Comparison of ENCODE assay signal across 30 cellular contexts in the genomic region with DNA sequence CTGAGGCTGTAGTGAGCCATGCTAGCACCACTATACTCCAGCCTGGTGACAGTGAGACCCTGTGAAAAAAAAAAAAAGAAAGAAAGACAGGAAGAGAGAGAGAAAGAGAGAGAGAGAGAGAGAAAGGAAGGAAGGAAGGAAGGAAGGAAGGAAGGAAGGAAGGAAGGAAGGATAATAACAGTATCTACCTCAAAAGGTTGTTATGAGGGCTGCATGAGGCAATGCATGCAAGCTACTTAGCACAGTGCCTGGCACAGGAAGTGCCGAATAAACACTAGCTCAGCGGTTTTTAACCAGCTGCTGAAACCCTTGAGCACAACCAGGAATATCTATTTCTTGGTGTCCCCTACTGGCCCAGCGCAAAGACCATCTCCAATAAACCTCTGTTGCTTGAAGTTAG.
DNase-seq lines count a peak whose midpoint lies in the region; ATAC-seq, FAIRE-seq and TF ChIP-seq lines count a peak whose summit lies in the region.
"Had no signal": no experiment of that assay in that cellular context is flagged by ENCODE, and none has a peak within 500 bp of the region (broad histone marks: within the 10 kb centered on the region; RNA-seq: fewer than 3 reads in every experiment).

No MANE protein-coding gene starts in this region.

- H3K9me3 Mint-ChIP-seq in activated CD8-positive, alpha-beta memory T cell treated with anti-CD3 and anti-CD28 coated beads, Interleukin-2, amount 10 ng/mL, durations not matched to agents 7 days and 5 days (ENCODE audit: low read depth) = peaks cover 2% of the 10 kb centered on the region
- peaks cover 7% of the 10 kb centered on the region for H3K9me3 Mint-ChIP-seq in dendritic cell treated with granulocyte-macrophage colony-stimulating factor and Interleukin-4, amounts not matched to agents 40 ng/mL and 50 ng/mL, for 4 days
- peaks cover 2% of the 10 kb centered on the region for H3K9me3 Mint-ChIP-seq in stimulated activated effector memory CD8-positive, alpha-beta T cell treated with anti-CD3 and anti-CD28 coated beads, Interleukin-12 subunit alpha, Interleukin-12 subunit beta, amount 100 ng/mL, for 72 hours

- no peaks in the 10 kb centered on the region for H3K27me3 Mint-ChIP-seq in activated CD8-positive, alpha-beta memory T cell treated with anti-CD3 and anti-CD28 coated beads, Interleukin-2, amount 10 ng/mL, durations not matched to agents 7 days and 5 days
- H3K27me3 Mint-ChIP-seq in dendritic cell treated with granulocyte-macrophage colony-stimulating factor and Interleukin-4, amounts not matched to agents 40 ng/mL and 50 ng/mL, for 4 days = no peaks in the 10 kb centered on the region
- H3K27me3 Mint-ChIP-seq: progenitor cell of endocrine pancreas, type B pancreatic cell had no signal

- no peaks in the 10 kb centered on the region for H3K9me2 ChIP-seq in Loucy (replicated peaks; ENCODE audit: low read depth, low read length)

- intact Hi-C loops in dendritic cell treated with granulocyte-macrophage colony-stimulating factor and Interleukin-4, amounts not matched to agents 40 ng/mL and 50 ng/mL, for 4 days (cut with micrococcal nuclease) = no loop called here
- intact Hi-C loops in kidney (cut with DNase I) = no loop called here

- no peaks in the 10 kb centered on the region for H3K36me3 ChIP-seq in Loucy (ENCODE audit: insufficient read depth, low read length)
- no peaks in the 10 kb centered on the region for H3K36me3 ChIP-seq in kidney (ENCODE audit: control insufficient read depth in 1 of 2, insufficient read depth in 2 of 2, low read length in 2 of 2)
- H3K36me3 ChIP-seq: esophagus squamous epithelium, gastroesophageal sphincter, Peyer's patch, SJCRH30 had no signal

- H3K9me3 ChIP-seq in Loucy (ENCODE audit: insufficient read depth, low read depth, low read length) (no peaks in the 10 kb centered on the region), kidney (ENCODE audit: control insufficient read depth in 1 of 2, low read length in 2 of 2) (no peaks in the 10 kb centered on the region)
- H3K9me3 ChIP-seq: esophagus squamous epithelium, gastroesophageal sphincter, mucosa of descending colon, Peyer's patch, SJCRH30 had no signal

- CTCF ChIA-PET in activated CD8-positive, alpha-beta memory T cell treated with anti-CD3 and anti-CD28 coated beads, Interleukin-2, amount 10 ng/mL, durations not matched to agents 7 days and 5 days (lab: Charles Lee) = interaction anchor here (0.7 to 1.5 kb wide), 4 partner anchors 8 to 94 kb away, joined by 3 to 6 read pairs (median 3); no protein-coding TSS in a partner anchor

- no peak for FAIRE-seq in kidney (lab: Jason Lieb, UNC)
- FAIRE-seq: D721Med, GM12891, H1, HTR-8/SVneo had no signal

- peaks cover 10% of the 10 kb centered on the region for H3K4me1 Mint-ChIP-seq in activated CD8-positive, alpha-beta memory T cell treated with anti-CD3 and anti-CD28 coated beads, Interleukin-2, amount 10 ng/mL, durations not matched to agents 7 days and 5 days
- H3K4me1 Mint-ChIP-seq in dendritic cell treated with granulocyte-macrophage colony-stimulating factor and Interleukin-4, amounts not matched to agents 40 ng/mL and 50 ng/mL, for 4 days (ENCODE audit: low read depth) = peaks cover 36% of the 10 kb centered on the region
- peaks cover 9% of the 10 kb centered on the region for H3K4me1 Mint-ChIP-seq in stimulated activated effector memory CD8-positive, alpha-beta T cell treated with anti-CD3 and anti-CD28 coated beads, Interleukin-12 subunit alpha, Interleukin-12 subunit beta, amount 100 ng/mL, for 72 hours
- H3K4me1 Mint-ChIP-seq: endodermal cell had no signal

- H3K4me1 ChIP-seq in Loucy (ENCODE audit: insufficient read depth, low read length, poor library complexity, severe bottlenecking) (peaks cover 17% of the 10 kb centered on the region), kidney (ENCODE audit: control insufficient read depth in 1 of 2, insufficient read depth in 1 of 2, low read depth in 1 of 2, low read length in 2 of 2) (no peaks in the 10 kb centered on the region)
- H3K4me1 ChIP-seq: SJCRH30 had no signal

- no peak overlapping the region for H3K4me3 Mint-ChIP-seq in activated CD8-positive, alpha-beta memory T cell treated with anti-CD3 and anti-CD28 coated beads, Interleukin-2, amount 10 ng/mL, durations not matched to agents 7 days and 5 days
- H3K4me3 Mint-ChIP-seq in dendritic cell treated with granulocyte-macrophage colony-stimulating factor and Interleukin-4, amounts not matched to agents 40 ng/mL and 50 ng/mL, for 4 days = no peak overlapping the region
- no peak overlapping the region for H3K4me3 Mint-ChIP-seq in stimulated activated effector memory CD8-positive, alpha-beta T cell treated with anti-CD3 and anti-CD28 coated beads, Interleukin-12 subunit alpha, Interleukin-12 subunit beta, amount 100 ng/mL, for 72 hours
- H3K4me3 Mint-ChIP-seq: endodermal cell; T-helper 1 cell treated with Interleukin-12 subunit alpha and Interleukin-12 subunit beta and Interleukin-4 antibody, amounts not matched to agents 30 μg/mL and 1 μg/mL, for 36 hours; type B pancreatic cell had no signal

- peak overlapping the region; percentile 8 for H3K4me2 ChIP-seq in Loucy (ENCODE audit: low read depth, low read length, poor library complexity, severe bottlenecking)
- H3K4me2 ChIP-seq: BLaER1 had no signal

- TF ChIP-seq CTCF in Loucy (conservative IDR thresholded peaks at IDR 0.05; ENCODE audit: low read length) (no peak), kidney (IDR thresholded peaks at IDR 0.05; ENCODE audit: borderline replicate concordance, extremely low read depth, insufficient read depth) (no peak)

- no peaks in the 10 kb centered on the region for H3K27me3 ChIP-seq in Loucy (ENCODE audit: insufficient read depth, low read length, poor library complexity, severe bottlenecking)
- H3K27me3 ChIP-seq: BLaER1, esophagus squamous epithelium, gastroesophageal sphincter, Peyer's patch, SJCRH30 had no signal

- H3F3A ChIP-seq in Loucy (ENCODE audit: low read depth) = peaks cover 2% of the 10 kb centered on the region; the same call in 1 of the 2 replicates

- no peak overlapping the region for H3K27ac ChIP-seq in kidney (ENCODE audit: low read depth in 2 of 2, low read length in 2 of 2)
- H3K27ac ChIP-seq: BLaER1, esophagus squamous epithelium, gastroesophageal sphincter, Peyer's patch, SJCRH30 had no signal

- ATAC-seq in activated CD8-positive, alpha-beta memory T cell treated with anti-CD3 and anti-CD28 coated beads, Interleukin-2, amount 10 ng/mL, durations not matched to agents 7 days and 5 days = peak; percentile 49
- peak; percentile 51 for ATAC-seq in stimulated activated effector memory CD8-positive, alpha-beta T cell treated with anti-CD3 and anti-CD28 coated beads, Interleukin-12 subunit alpha, Interleukin-12 subunit beta, amount 100 ng/mL, for 72 hours
- no peak for ATAC-seq in HG02852 (IDR thresholded peaks at IDR 0.05; ENCODE audit: unreplicated experiment)
- ATAC-seq: gastroesophageal sphincter, mucosa of descending colon had no signal

- no peak for DNase-seq in activated CD8-positive, alpha-beta memory T cell treated with anti-CD3 and anti-CD28 coated beads, Interleukin-2, amount 10 ng/mL, durations not matched to agents 7 days and 5 days
- no peak for DNase-seq in activated CD8-positive, alpha-beta memory T cell treated with anti-CD3 and anti-CD28 coated beads, Interleukin-2, amount 50 U/mL, for 4 hours
- no peak for DNase-seq in stimulated activated effector memory CD8-positive, alpha-beta T cell treated with anti-CD3 and anti-CD28 coated beads, Interleukin-12 subunit alpha, Interleukin-12 subunit beta, amount 100 ng/mL, for 72 hours (ENCODE audit: low spot score in 2 of 2)
- DNase-seq in NCI-H2029 treated with DMSO at 0.1 percent for 48 hours (lab: John Stamatoyannopoulos, UW) (no peak), kidney (no peak)
- DNase-seq: activated effector memory CD4-positive, alpha-beta T cell treated with anti-CD3 and anti-CD28 coated beads, Interleukin-2, amount 50 U/mL, for 16 hours; amniotic stem cell; endodermal cell; esophagus squamous epithelium; hypothalamus; Kasumi-1; mucosa of descending colon; NCI-H1694 treated with DMSO at 0.1 percent for 48 hours; NCI-H2171 treated with DMSO at 0.1 percent for 48 hours; NCI-H524; NK-92 treated with Interleukin-12 subunit alpha and Interleukin-12 subunit beta, amount 100 ng/mL, for 24 hours; Peyer's patch; SJCRH30 had no signal

- H3K4me3 ChIP-seq in Loucy (ENCODE audit: low read length, poor library complexity, severe bottlenecking) = no peak overlapping the region
- no peak overlapping the region for H3K4me3 ChIP-seq in kidney (ENCODE audit: low read length in 2 of 2)
- H3K4me3 ChIP-seq: BLaER1, esophagus squamous epithelium, gastroesophageal sphincter, mucosa of descending colon, Peyer's patch, SJCRH30 had no signal

- no peak overlapping the region for H3K27ac Mint-ChIP-seq in activated CD8-positive, alpha-beta memory T cell treated with anti-CD3 and anti-CD28 coated beads, Interleukin-2, amount 10 ng/mL, durations not matched to agents 7 days and 5 days
- H3K27ac Mint-ChIP-seq in dendritic cell treated with granulocyte-macrophage colony-stimulating factor and Interleukin-4, amounts not matched to agents 40 ng/mL and 50 ng/mL, for 4 days = peak overlapping the region; percentile 9
- H3K27ac Mint-ChIP-seq in stimulated activated effector memory CD8-positive, alpha-beta T cell treated with anti-CD3 and anti-CD28 coated beads, Interleukin-12 subunit alpha, Interleukin-12 subunit beta, amount 100 ng/mL, for 72 hours = peak overlapping the region; percentile 76
- H3K27ac Mint-ChIP-seq: endodermal cell; progenitor cell of endocrine pancreas; T-helper 1 cell treated with Interleukin-12 subunit alpha and Interleukin-12 subunit beta and Interleukin-4 antibody, amounts not matched to agents 30 μg/mL and 1 μg/mL, for 36 hours; type B pancreatic cell had no signal

- peaks cover 7% of the 10 kb centered on the region for H3K36me3 Mint-ChIP-seq in activated CD8-positive, alpha-beta memory T cell treated with anti-CD3 and anti-CD28 coated beads, Interleukin-2, amount 10 ng/mL, durations not matched to agents 7 days and 5 days
- H3K36me3 Mint-ChIP-seq in dendritic cell treated with granulocyte-macrophage colony-stimulating factor and Interleukin-4, amounts not matched to agents 40 ng/mL and 50 ng/mL, for 4 days (ENCODE audit: low read depth) = peaks cover 15% of the 10 kb centered on the region
- H3K36me3 Mint-ChIP-seq in stimulated activated effector memory CD8-positive, alpha-beta T cell treated with anti-CD3 and anti-CD28 coated beads, Interleukin-12 subunit alpha, Interleukin-12 subunit beta, amount 100 ng/mL, for 72 hours = no peaks in the 10 kb centered on the region
- H3K36me3 Mint-ChIP-seq: type B pancreatic cell had no signal

- H3K79me2 ChIP-seq in Loucy (ENCODE audit: insufficient read depth, low read length) = no peaks in the 10 kb centered on the region

- H3K9ac ChIP-seq in Loucy (ENCODE audit: low read depth, low read length, poor library complexity, severe bottlenecking) (no peak overlapping the region), kidney (ENCODE audit: low read length in 2 of 2) (no peak overlapping the region)
- H3K9ac ChIP-seq: BLaER1 had no signal

- H4K20me1 ChIP-seq in Loucy (ENCODE audit: insufficient read depth, low read length, poor library complexity, severe bottlenecking) = no peaks in the 10 kb centered on the region

- H2AFZ ChIP-seq in Loucy (ENCODE audit: low read length) = no peak overlapping the region
